ENCODE assay signal across 8 cellular contexts in genomic region chr11:102110761-102111010, GRCh38. TPM values are rescaled to one million over a fixed set of nuclear protein-coding genes. Genes with fewer than 3 reads are reported as not detected.
DNase-seq lines count a peak whose midpoint lies in the region; ATAC-seq and TF ChIP-seq lines count a peak whose summit lies in the region.

No MANE protein-coding gene starts in this region.

- H3K27me3 ChIP-seq in Peyer's patch = no peaks in the 10 kb centered on the region
- peaks cover 0 to 55% (median 0%) of the 10 kb centered on the region in 9 donors for H3K27me3 ChIP-seq in heart left ventricle
- H3K27me3 ChIP-seq in skeletal muscle tissue (ENCODE audit: control insufficient read depth in 3 of 3, insufficient read depth in 3 of 3, low read length in 3 of 3) = no peaks in the 10 kb centered on the region

- TF ChIP-seq CTCF in AG09309 (IDR thresholded peaks at IDR 0.05; ENCODE audit: control insufficient read depth, insufficient read depth, low read depth, low read length, missing control alignments) (no peak), Peyer's patch (IDR thresholded peaks at IDR 0.05) (no peak), heart left ventricle (IDR thresholded peaks at IDR 0.05) (no peak), GM10266 (IDR thresholded peaks at IDR 0.05; ENCODE audit: control insufficient read depth, insufficient read depth, low read depth, missing control alignments) (no peak)

- intact Hi-C loops in heart left ventricle (cut with DNase I) = loop anchor here in 9 of 10 donors (1.0 to 10.0 kb wide), 10 partner anchors 37 to 236 kb away; partner anchors contain the start of gene BIRC2 (in 1 of the 9)

- H3K36me3 ChIP-seq in Peyer's patch = no peaks in the 10 kb centered on the region
- H3K36me3 ChIP-seq in heart left ventricle = peaks cover 0 to 18% (median 0%) of the 10 kb centered on the region in 9 donors
- H3K36me3 ChIP-seq in skeletal muscle tissue (ENCODE audit: control insufficient read depth in 3 of 3, insufficient read depth in 3 of 3, low read length in 3 of 3) = peaks cover 0 to 5% (median 3%) of the 10 kb centered on the region in 3 donors

- DNase-seq in AG09309 (ENCODE audit: low read depth) (no peak), Peyer's patch (no peak), heart left ventricle (no peak), GM19240 (ENCODE audit: insufficient read length, low spot score) (no peak), DMS 273 (lab: John Stamatoyannopoulos, UW; ENCODE audit: unreplicated experiment) (no peak), GM10266 (ENCODE audit: extremely low spot score) (no peak)

- H3K4me3 ChIP-seq in AG09309 (ENCODE audit: control insufficient read depth, low read depth, low read length) (peak overlapping the region; percentile 98), Peyer's patch (peak overlapping the region; percentile 58 to 97 (median 78)), heart left ventricle (peak overlapping the region; percentile 66 to 98 (median 84)), skeletal muscle tissue (ENCODE audit: low read length in 3 of 3) (peak overlapping the region; percentile 83 to 89 (median 87))

- ATAC-seq in GM21515 (IDR thresholded peaks at IDR 0.05; ENCODE audit: unreplicated experiment) (peak; percentile 17), heart left ventricle (no peak)

- H3K27ac ChIP-seq in Peyer's patch (peak overlapping the region; percentile 78 to 98 (median 93)), heart left ventricle (peak overlapping the region; percentile 88 to 98 (median 96)), skeletal muscle tissue (ENCODE audit: low read depth, low read length) (peak overlapping the region; percentile 92)

- H3K4me1 ChIP-seq in Peyer's patch = peaks cover 0 to 23% (median 5%) of the 10 kb centered on the region in 4 donors
- H3K4me1 ChIP-seq in heart left ventricle = peaks cover 0 to 41% (median 27%) of the 10 kb centered on the region in 12 donors
- peaks cover 12 to 17% (median 16%) of the 10 kb centered on the region in 3 donors for H3K4me1 ChIP-seq in skeletal muscle tissue (ENCODE audit: control insufficient read depth in 3 of 3, insufficient read depth in 3 of 3, low read length in 3 of 3)

- H3K9ac ChIP-seq in skeletal muscle tissue (ENCODE audit: low read depth in 1 of 3, low read length in 3 of 3) = peak overlapping the region; percentile 87 to 90 (median 88)

- TF ChIP-seq POLR2A in Peyer's patch (IDR thresholded peaks at IDR 0.05) = no peak
- TF ChIP-seq POLR2A in heart left ventricle (IDR thresholded peaks at IDR 0.05) = no peak

- H3K9me3 ChIP-seq in Peyer's patch = no peaks in the 10 kb centered on the region
- no peaks in the 10 kb centered on the region for H3K9me3 ChIP-seq in heart left ventricle
- no peaks in the 10 kb centered on the region for H3K9me3 ChIP-seq in skeletal muscle tissue (ENCODE audit: control insufficient read depth in 3 of 3, low read length in 3 of 3)

- WGBS in heart left ventricle, 4 donors = 0 to 3% (median 0%) methylated on average over 12 to 31 of the region's 31 CpGs; no CpG with 5 or more reads in 1 of the 4 donors

RNA-seq across cellular contexts. Expression of gene YAP1, which starts 0.4 kb away (rescaled TPM):
- total RNA-seq in Peyer's patch (100 to 1,000 TPM in 3 of 4 donors, 10 to 100 TPM in 1; 99.8 to 163 (median 133) TPM), heart left ventricle (10 to 100 TPM; 45.6 to 93.0 (median 80.6) TPM), skeletal muscle tissue (49.6 TPM)
- polyA plus RNA-seq in heart left ventricle = 10 to 100 TPM; 15.2 to 38.6 TPM
